Comparison of ENCODE assay signal across 8 cellular contexts in genomic region chr18:58135806-58136331, GRCh38.
DNase-seq lines count a peak whose midpoint lies in the region; ATAC-seq and TF ChIP-seq lines count a peak whose summit lies in the region.

No MANE protein-coding gene starts in this region.

- WGBS in smooth muscle cell (ENCODE audit: low lambda C conversion rate) = 34% methylated on average over 5 of the region's 5 CpGs

- H3K4me3 ChIP-seq in SK-N-MC = no peak overlapping the region
- no peak overlapping the region for H3K4me3 ChIP-seq in smooth muscle cell

- H3F3A ChIP-seq in smooth muscle cell (ENCODE audit: low read depth) = no peaks in the 10 kb centered on the region

- peak; percentile 82 for ATAC-seq in GM21723 (IDR thresholded peaks at IDR 0.05; ENCODE audit: unreplicated experiment)
- ATAC-seq in HG03565 (IDR thresholded peaks at IDR 0.05; ENCODE audit: unreplicated experiment) = no peak

- H4K20me1 ChIP-seq in smooth muscle cell (ENCODE audit: low read depth) = peaks cover 3% of the 10 kb centered on the region

- H3K27ac ChIP-seq in SK-N-MC (no peak overlapping the region), smooth muscle cell (ENCODE audit: low read depth) (peak overlapping the region; percentile 22)

- peak; percentile 77 for TF ChIP-seq CTCF in smooth muscle cell (IDR thresholded peaks at IDR 0.05; ENCODE audit: borderline replicate concordance, insufficient read depth, poor library complexity, severe bottlenecking)

- H3K9ac ChIP-seq in SK-N-MC (ENCODE audit: insufficient read length) (no peak overlapping the region), smooth muscle cell (ENCODE audit: low read depth) (no peak overlapping the region)

- no peaks in the 10 kb centered on the region for H3K79me2 ChIP-seq in smooth muscle cell (ENCODE audit: low read depth)

- DNase-seq in EH (ENCODE audit: low read depth) (peak; percentile 74), M059J (ENCODE audit: low read depth) (peak; percentile 75), SK-N-MC (ENCODE audit: low read depth, low spot score) (peak; percentile 28), anterior cingulate cortex (lab: John Stamatoyannopoulos, UW) (peak in 48 of 58 donors; percentile 3 to 65 (median 36)), hypothalamus (lab: John Stamatoyannopoulos, UW) (peak in 38 of 51 donors; percentile 8 to 78 (median 34)), smooth muscle cell (lab: John Stamatoyannopoulos, UW; ENCODE audit: unreplicated experiment) (no peak)

- no peaks in the 10 kb centered on the region for H3K27me3 ChIP-seq in smooth muscle cell (ENCODE audit: low read depth)

- H3K9me3 ChIP-seq in SK-N-MC (ENCODE audit: low read depth, low read length) = no peaks in the 10 kb centered on the region
- no peaks in the 10 kb centered on the region for H3K9me3 ChIP-seq in smooth muscle cell (replicated peaks; ENCODE audit: low read depth)

- H3K4me2 ChIP-seq in smooth muscle cell = peak overlapping the region; percentile 55

- no peak overlapping the region for H2AFZ ChIP-seq in smooth muscle cell (ENCODE audit: low read depth)

- peaks cover 6% of the 10 kb centered on the region for H3K4me1 ChIP-seq in smooth muscle cell (ENCODE audit: low read depth)

- H3K36me3 ChIP-seq in SK-N-MC (ENCODE audit: insufficient read depth, low read length) (no peaks in the 10 kb centered on the region), smooth muscle cell (ENCODE audit: low read depth) (no peaks in the 10 kb centered on the region)
